In the genomic region with DNA sequence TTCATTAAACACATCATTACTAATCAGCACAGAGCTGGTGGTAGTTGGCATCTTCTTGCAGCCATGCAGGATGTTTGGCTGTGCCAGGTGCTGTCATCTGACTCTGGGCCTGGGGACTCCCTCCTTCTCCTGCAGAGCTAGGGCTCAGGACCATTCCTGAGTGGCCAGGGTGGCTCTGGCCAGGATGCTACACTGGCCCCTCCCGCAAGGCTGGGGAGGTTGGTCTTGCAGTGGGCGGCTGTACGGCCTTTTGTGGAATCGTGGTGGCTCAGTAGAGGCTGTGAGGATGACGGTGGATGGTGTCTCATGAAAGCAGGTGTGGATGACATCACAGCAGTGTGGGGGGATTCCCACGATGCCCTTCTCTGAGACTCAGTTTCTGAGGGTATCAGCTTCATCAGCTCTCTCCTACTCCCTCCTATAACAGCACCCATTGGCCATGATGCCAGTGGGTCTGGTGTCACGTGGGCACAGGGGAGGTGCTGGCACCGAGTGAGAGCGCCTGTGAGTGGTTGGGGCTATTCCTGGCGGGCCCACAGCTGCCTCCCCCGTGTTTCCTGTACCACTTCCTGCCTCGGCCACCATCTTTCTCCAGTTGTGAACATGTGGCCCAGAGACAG, we compare ENCODE assay signal across 8 cellular contexts.
DNase-seq lines count a peak whose midpoint lies in the region; ATAC-seq and TF ChIP-seq lines count a peak whose summit lies in the region.
"Had no signal": no experiment of that assay in that cellular context is flagged by ENCODE, and none has a peak within 500 bp of the region (broad histone marks: within the 10 kb centered on the region; RNA-seq: fewer than 3 reads in every experiment).

No MANE protein-coding gene starts in this region.

- H2AFZ ChIP-seq in OCI-LY7 (ENCODE audit: low read length), result no peak overlapping the region

- CTCF ChIA-PET in OCI-LY7 (lab: Charles Lee; ENCODE audit: unreplicated experiment), result no interaction called here

- ATAC-seq in GM21786 (IDR thresholded peaks at IDR 0.05; ENCODE audit: unreplicated experiment), result no peak

- H3K4me3 ChIP-seq in OCI-LY7 (ENCODE audit: low read depth, low read length, poor library complexity, severe bottlenecking) (no peak overlapping the region), uterus (no peak overlapping the region)

- H3K36me3 ChIP-seq in OCI-LY7 (ENCODE audit: insufficient read depth, low read length) (no peaks in the 10 kb centered on the region), uterus (no peaks in the 10 kb centered on the region)

- intact Hi-C loops in OCI-LY7 (cut with micrococcal nuclease; ENCODE audit: unreplicated experiment) (no loop called here), uterus (cut with DNase I; ENCODE audit: low total_unique reads) (no loop called here)

- no peaks in the 10 kb centered on the region for H3K79me2 ChIP-seq in OCI-LY7 (ENCODE audit: insufficient read depth, low read depth, low read length)

- no peak overlapping the region for H3K4me2 ChIP-seq in OCI-LY7 (ENCODE audit: low read length)

- no peak for TF ChIP-seq CTCF in OCI-LY7 (conservative IDR thresholded peaks at IDR 0.05; ENCODE audit: low read length)
- no peak for TF ChIP-seq CTCF in uterus (IDR thresholded peaks at IDR 0.05)

- no TSS peak for BruUV-seq in OCI-LY7 (replicated peaks; lab: Mats Ljungman, UMichigan)

- no peaks in the 10 kb centered on the region for H3K27me3 ChIP-seq in uterus

- DNase-seq in OCI-LY7 (ENCODE audit: low spot score) (peak; percentile 1), activated T-cell treated with anti-CD3 and anti-CD28 coated beads for 4 hours (peak; percentile 33), mesenteric fat pad (ENCODE audit: low spot score) (peak; percentile 53), uterus (no peak), NCI-H2171 treated with DMSO at 0.1 percent for 48 hours (lab: John Stamatoyannopoulos, UW) (no peak)
- peak; percentile 83 for DNase-seq in stimulated activated CD8-positive, alpha-beta memory T cell treated with anti-CD3 and anti-CD28 coated beads, Interleukin-4, amount 100 ng/mL, for 48 hours
- DNase-seq: Right ventricle myocardium superior had no signal

- H3K4me1 ChIP-seq in OCI-LY7 (ENCODE audit: insufficient read depth, low read length, poor library complexity, severe bottlenecking) (no peaks in the 10 kb centered on the region), uterus (no peaks in the 10 kb centered on the region)

- POLR2A ChIA-PET in OCI-LY7 (lab: Charles Lee), result no interaction called here

- H3K9me2 ChIP-seq in OCI-LY7 (ENCODE audit: insufficient read depth, low read length), result no peaks in the 10 kb centered on the region

- no peak overlapping the region for H3K27ac ChIP-seq in OCI-LY7 (ENCODE audit: low read depth, low read length, poor library complexity, severe bottlenecking)
- no peak overlapping the region for H3K27ac ChIP-seq in uterus

- H4K20me1 ChIP-seq in OCI-LY7 (ENCODE audit: insufficient read depth, low read length), result no peaks in the 10 kb centered on the region

- no peak for TF ChIP-seq POLR2A in uterus (IDR thresholded peaks at IDR 0.05)

- H3K9me3 ChIP-seq in OCI-LY7 (ENCODE audit: low read length), result no peaks in the 10 kb centered on the region
- no peaks in the 10 kb centered on the region for H3K9me3 ChIP-seq in uterus

Comparison
In these comparisons a context has a peak if more than half of its experiments do, and no peak if none do; other contexts are left out.
1. DNase-seq: peak in OCI-LY7 (single experiment), activated T-cell treated with anti-CD3 and anti-CD28 coated beads for 4 hours (single experiment), mesenteric fat pad (single experiment) and stimulated activated CD8-positive, alpha-beta memory T cell treated with anti-CD3 and anti-CD28 coated beads, Interleukin-4, amount 100 ng/mL, for 48 hours (single experiment); none in uterus (0 of 2) and NCI-H2171 treated with DMSO at 0.1 percent for 48 hours (single experiment).